Comparison of ENCODE assay signal across 8 cellular contexts in genomic region chr11:63882555-63883242, GRCh38. TPM values are rescaled to one million over a fixed set of nuclear protein-coding genes. Genes with fewer than 3 reads are reported as not detected.
A peak's percentile ranks its signal among the peaks of the same experiment; 100 is the strongest.
DNase-seq lines count a peak whose midpoint lies in the region; ATAC-seq, FAIRE-seq and TF ChIP-seq lines count a peak whose summit lies in the region.
"Had no signal": no experiment of that assay in that cellular context is flagged by ENCODE, and none has a peak within 500 bp of the region (broad histone marks: within the 10 kb centered on the region; RNA-seq: fewer than 3 reads in every experiment).

No MANE protein-coding gene starts in this region.

- WGBS in pancreas, 2 donors = 77 to 80% methylated on average over 7 of the region's 7 CpGs

- H3K9ac ChIP-seq in OCI-LY1 (ENCODE audit: low read length) = no peak overlapping the region

- H3K4me1 ChIP-seq in OCI-LY1 (ENCODE audit: insufficient read depth, low read length, severe bottlenecking) = peaks cover 36% of the 10 kb centered on the region
- peaks cover 7 to 27% (median 20%) of the 10 kb centered on the region in 3 donors for H3K4me1 ChIP-seq in pancreas

- peak overlapping the region; percentile 39; the same call in 1 of the 2 replicates for H3K4me2 ChIP-seq in OCI-LY1 (ENCODE audit: low read length)

- ATAC-seq in esophagus mucosa = peak; percentile 6
- peak in 3 of 4 donors; percentile 35 to 69 (median 37) for ATAC-seq in pancreas
- no peak for ATAC-seq in HG03139 (IDR thresholded peaks at IDR 0.05; ENCODE audit: unreplicated experiment)

- H3K79me2 ChIP-seq in OCI-LY1 (ENCODE audit: insufficient read depth, low read length) = peaks cover 23% of the 10 kb centered on the region; the same call in 1 of the 2 replicates

- no peaks in the 10 kb centered on the region for H3K27me3 ChIP-seq in H7 (ENCODE audit: control insufficient read depth, insufficient read depth, low read length)
- H3K27me3 ChIP-seq in OCI-LY1 (ENCODE audit: insufficient read depth, low read length) = no peaks in the 10 kb centered on the region
- no peaks in the 10 kb centered on the region for H3K27me3 ChIP-seq in pancreas

- H3K4me3 ChIP-seq in H7 (ENCODE audit: insufficient read depth, low read depth, low read length) (no peak overlapping the region), OCI-LY1 (ENCODE audit: low read depth, low read length, poor library complexity, severe bottlenecking) (no peak overlapping the region), pancreas (no peak overlapping the region)

- H3K9me3 ChIP-seq in OCI-LY1 (ENCODE audit: low read length) = no peaks in the 10 kb centered on the region
- no peaks in the 10 kb centered on the region for H3K9me3 ChIP-seq in pancreas

- no peak for FAIRE-seq in pancreas (lab: Jason Lieb, UNC)

- H2AFZ ChIP-seq in OCI-LY1 (ENCODE audit: low read length) = no peak overlapping the region

- intact Hi-C loops in pancreas (cut with DNase I) = no loop called here

- H3K27ac ChIP-seq in OCI-LY1 (ENCODE audit: low read depth, low read length, poor library complexity, severe bottlenecking) (peak overlapping the region; percentile 17), pancreas (no peak overlapping the region)

- no peaks in the 10 kb centered on the region for H3F3A ChIP-seq in OCI-LY1 (ENCODE audit: insufficient read depth, low read length)

- peak; percentile 86 for DNase-seq in H7
- DNase-seq in pancreas = peak in 1 of 6 donors; percentile 42
- no peak for DNase-seq in GM10248 (ENCODE audit: extremely low spot score)
- no peak for DNase-seq in NCI-H1694 (lab: John Stamatoyannopoulos, UW)
- DNase-seq: nephron progenitor cell had no signal

- H4K20me1 ChIP-seq in OCI-LY1 (ENCODE audit: insufficient read depth, low read length) = no peaks in the 10 kb centered on the region

- CTCF ChIA-PET in GM10248 (lab: Yijun Ruan, JAX) = interaction anchor here (0.7 to 2.0 kb wide), 8 partner anchors 10 to 63 kb away, joined by 3 to 8 read pairs (median 4); no protein-coding TSS in a partner anchor

- POLR2A ChIA-PET in GM10248 (lab: Yijun Ruan, JAX) = interaction anchor here (0.5 kb wide), 1 partner anchor 8 kb away, joined by 3 read pairs; no protein-coding TSS in a partner anchor

- H3K9me2 ChIP-seq in OCI-LY1 (ENCODE audit: low read depth, low read length) = no peaks in the 10 kb centered on the region

- TF ChIP-seq CTCF in OCI-LY1 (IDR thresholded peaks at IDR 0.05; ENCODE audit: low read length) (no peak), pancreas (IDR thresholded peaks at IDR 0.05) (no peak), GM10248 (IDR thresholded peaks at IDR 0.05; ENCODE audit: control extremely low read depth, extremely low read depth, low read depth, missing control alignments) (no peak)

- H3K36me3 ChIP-seq in H7 (replicated peaks; ENCODE audit: control insufficient read depth, insufficient read depth, low read length) (no peaks in the 10 kb centered on the region), OCI-LY1 (ENCODE audit: insufficient read depth, low read length) (peaks cover 9% of the 10 kb centered on the region; the same call in 1 of the 2 replicates), pancreas (no peaks in the 10 kb centered on the region)

RNA-seq across cellular contexts. Expression of gene RCOR2, which starts 34.3 kb away (rescaled TPM):
- total RNA-seq in H7 (2014; rRNA removed; shearing (Covaris generic)) = 63.5 and 66.8 TPM in 2 replicates
- total RNA-seq in esophagus mucosa (0.16 TPM), pancreas (under 1 TPM; 0.37 to 0.79 (median 0.50) TPM)
- 1 to 10 TPM; 1.2 to 1.9 TPM for polyA plus RNA-seq in pancreas

RNA-seq across cellular contexts. Expression of gene MARK2, which starts 43.8 kb away (rescaled TPM):
- 26.5 and 30.2 TPM in 2 replicates for total RNA-seq in H7 (2014; rRNA removed; shearing (Covaris generic))
- 70.6 TPM for total RNA-seq in esophagus mucosa
- total RNA-seq in pancreas = 10 to 100 TPM; 19.0 to 30.8 (median 21.5) TPM
- polyA plus RNA-seq in pancreas = 10 to 100 TPM; 11.7 to 21.0 TPM

RNA-seq across cellular contexts. Expression of gene NAA40, which starts 56.1 kb away (rescaled TPM):
- total RNA-seq in H7 (2014; rRNA removed; shearing (Covaris generic)) = 13.8 and 15.0 TPM in 2 replicates
- total RNA-seq in esophagus mucosa (10.8 TPM), pancreas (10 to 100 TPM in 3 of 6 donors, 1 to 10 TPM in 3; 6.8 to 14.4 (median 11.9) TPM)
- polyA plus RNA-seq in pancreas = 10 to 100 TPM; 16.7 to 25.7 TPM

Comparison
In these comparisons a context has a peak if more than half of its experiments do, and no peak if none do; other contexts are left out.
1. RNA of gene RCOR2, which starts 34.3 kb away (total RNA-seq): 63.5 to 66.8 TPM in H7; 0.37 to 0.79 TPM in pancreas and 0.16 TPM in esophagus mucosa (single experiment); every median in the first group is over 10 times any median in the second.